18 cellular contexts compared by ENCODE assay signal in genomic region chr11:14341968-14342367, GRCh38. TPM values are rescaled to one million over a fixed set of nuclear protein-coding genes. Genes with fewer than 3 reads are reported as not detected.
DNase-seq lines count a peak whose midpoint lies in the region; ATAC-seq and TF ChIP-seq lines count a peak whose summit lies in the region.
"Had no signal": no experiment of that assay in that cellular context is flagged by ENCODE, and none has a peak within 500 bp of the region (broad histone marks: within the 10 kb centered on the region; RNA-seq: fewer than 3 reads in every experiment).

No MANE protein-coding gene starts in this region.

- H3K27ac Mint-ChIP-seq in stimulated activated naive CD8-positive, alpha-beta T cell treated with anti-CD3 and anti-CD28 coated beads, Interleukin-15, Interleukin-2, amounts not matched to agents 100 ng/mL and 50 ng/mL, for 24 hours, result peak overlapping the region; percentile 6
- peak overlapping the region; percentile 30 for H3K27ac Mint-ChIP-seq in activated B cell treated with CpG ODN at 0.5 μM for 24 hours
- H3K27ac Mint-ChIP-seq: activated CD4-positive, alpha-beta T cell treated with anti-CD3 and anti-CD28 coated beads for 36 hours had no signal

- ATAC-seq in stimulated activated naive CD8-positive, alpha-beta T cell treated with anti-CD3 and anti-CD28 coated beads, Interleukin-15, Interleukin-2, amounts not matched to agents 100 U/mL and 50 U/mL, for 24 hours, result no peak
- no peak for ATAC-seq in activated B cell treated with CpG ODN at 0.5 μM for 24 hours (ENCODE audit: low read depth)
- ATAC-seq: activated CD4-positive, alpha-beta T cell treated with anti-CD3 and anti-CD28 coated beads for 36 hours; heart left ventricle had no signal

- H3K36me3 ChIP-seq in iPS-20b (ENCODE audit: insufficient read depth, low read depth, low read length) (no peaks in the 10 kb centered on the region; the same call in 1 of the 2 replicates), right atrium auricular region (no peaks in the 10 kb centered on the region), Peyer's patch (no peaks in the 10 kb centered on the region)
- H3K36me3 ChIP-seq: heart left ventricle, neutrophil, vagina had no signal

- TF ChIP-seq CTCF in activated B cell treated with CpG ODN at 0.5 μM for 24 hours (IDR thresholded peaks at IDR 0.05) (no peak), right atrium auricular region (IDR thresholded peaks at IDR 0.05) (no peak), Peyer's patch (IDR thresholded peaks at IDR 0.05) (no peak)

- no peak overlapping the region for H3K4me3 Mint-ChIP-seq in stimulated activated naive CD8-positive, alpha-beta T cell treated with anti-CD3 and anti-CD28 coated beads, Interleukin-15, Interleukin-2, amounts not matched to agents 100 ng/mL and 50 ng/mL, for 24 hours
- peak overlapping the region; percentile 53 for H3K4me3 Mint-ChIP-seq in activated B cell treated with CpG ODN at 0.5 μM for 24 hours
- H3K4me3 Mint-ChIP-seq: activated CD4-positive, alpha-beta T cell treated with anti-CD3 and anti-CD28 coated beads for 36 hours had no signal

- H3K27me3 Mint-ChIP-seq in stimulated activated naive CD8-positive, alpha-beta T cell treated with anti-CD3 and anti-CD28 coated beads, Interleukin-15, Interleukin-2, amounts not matched to agents 100 ng/mL and 50 ng/mL, for 24 hours, result no peaks in the 10 kb centered on the region
- H3K27me3 Mint-ChIP-seq in activated B cell treated with CpG ODN at 0.5 μM for 24 hours, result no peaks in the 10 kb centered on the region
- H3K27me3 Mint-ChIP-seq: activated CD4-positive, alpha-beta T cell treated with anti-CD3 and anti-CD28 coated beads for 36 hours; CD4-positive, alpha-beta memory T cell had no signal

- peaks cover 33% of the 10 kb centered on the region for H3K36me3 Mint-ChIP-seq in stimulated activated naive CD8-positive, alpha-beta T cell treated with anti-CD3 and anti-CD28 coated beads, Interleukin-15, Interleukin-2, amounts not matched to agents 100 ng/mL and 50 ng/mL, for 24 hours (ENCODE audit: low read depth)
- H3K36me3 Mint-ChIP-seq in activated B cell treated with CpG ODN at 0.5 μM for 24 hours (ENCODE audit: low read depth), result peaks cover 37% of the 10 kb centered on the region

- POLR2A ChIA-PET in activated B cell treated with CpG ODN at 0.5 μM for 24 hours (lab: Charles Lee), result interaction anchor here (0.9 to 2.3 kb wide), 7 partner anchors 8 to 28 kb away, joined by 3 to 8 read pairs (median 3); no protein-coding TSS in a partner anchor

- H3K27ac ChIP-seq in iPS-20b (ENCODE audit: low read length) (peak overlapping the region; percentile 94), right atrium auricular region (no peak overlapping the region), Peyer's patch (no peak overlapping the region)
- H3K27ac ChIP-seq: heart left ventricle, neutrophil, vagina had no signal

- peak overlapping the region; percentile 80 for H3K4me3 ChIP-seq in iPS-20b (ENCODE audit: low read length)
- no peak overlapping the region for H3K4me3 ChIP-seq in right atrium auricular region
- H3K4me3 ChIP-seq in Peyer's patch, result no peak overlapping the region
- H3K4me3 ChIP-seq: heart left ventricle, vagina had no signal

- TF ChIP-seq POLR2A in Peyer's patch (IDR thresholded peaks at IDR 0.05), result no peak

- intact Hi-C loops in activated B cell treated with CpG ODN at 0.5 μM for 24 hours (cut with micrococcal nuclease), result loop anchor here (1.0 to 2.0 kb wide), 2 partner anchors 8 to 17 kb away; partner anchors contain the start of gene RRAS2

- H3K9me3 ChIP-seq in iPS-20b (ENCODE audit: insufficient read depth, low read depth, low read length) (no peaks in the 10 kb centered on the region), right atrium auricular region (no peaks in the 10 kb centered on the region), Peyer's patch (no peaks in the 10 kb centered on the region)
- H3K9me3 ChIP-seq: neutrophil, vagina had no signal

- H3K4me1 Mint-ChIP-seq in stimulated activated naive CD8-positive, alpha-beta T cell treated with anti-CD3 and anti-CD28 coated beads, Interleukin-15, Interleukin-2, amounts not matched to agents 100 ng/mL and 50 ng/mL, for 24 hours (ENCODE audit: low read depth), result peaks cover 80% of the 10 kb centered on the region
- H3K4me1 Mint-ChIP-seq in activated B cell treated with CpG ODN at 0.5 μM for 24 hours, result peaks cover 77% of the 10 kb centered on the region

- peak overlapping the region; percentile 95 for H3K9ac ChIP-seq in iPS-20b (ENCODE audit: low read depth, low read length)

- H3K9me3 Mint-ChIP-seq in stimulated activated naive CD8-positive, alpha-beta T cell treated with anti-CD3 and anti-CD28 coated beads, Interleukin-15, Interleukin-2, amounts not matched to agents 100 ng/mL and 50 ng/mL, for 24 hours, result peaks cover 19% of the 10 kb centered on the region
- H3K9me3 Mint-ChIP-seq in activated B cell treated with CpG ODN at 0.5 μM for 24 hours, result peaks cover 10% of the 10 kb centered on the region

- H3K4me1 ChIP-seq in iPS-20b (ENCODE audit: insufficient read depth, low read length) (peaks cover 64% of the 10 kb centered on the region), right atrium auricular region (peaks cover 0 to 10% of the 10 kb centered on the region in 2 donors), Peyer's patch (no peaks in the 10 kb centered on the region)
- H3K4me1 ChIP-seq: vagina had no signal

- H3K27me3 ChIP-seq in iPS-20b (ENCODE audit: insufficient read depth, low read length) (no peaks in the 10 kb centered on the region), right atrium auricular region (no peaks in the 10 kb centered on the region), Peyer's patch (no peaks in the 10 kb centered on the region)
- H3K27me3 ChIP-seq: heart left ventricle, neutrophil, vagina had no signal

- CTCF ChIA-PET in activated B cell treated with CpG ODN at 0.5 μM for 24 hours (lab: Charles Lee), result interaction anchor here (1.3 to 1.9 kb wide), 2 partner anchors 77 to 113 kb away, joined by 3 to 7 read pairs; no protein-coding TSS in a partner anchor

- no peak for DNase-seq in stimulated activated naive CD8-positive, alpha-beta T cell treated with anti-CD3 and anti-CD28 coated beads, Interleukin-15, Interleukin-2, amounts not matched to agents 100 U/mL and 50 U/mL, for 24 hours
- DNase-seq in activated B cell treated with CpG ODN at 0.5 μM for 24 hours (no peak), right atrium auricular region (ENCODE audit: low spot score) (no peak), NCI-H2227 (lab: John Stamatoyannopoulos, UW; ENCODE audit: unreplicated experiment) (no peak), NCI-H1092 (lab: John Stamatoyannopoulos, UW) (no peak), Peyer's patch (no peak)
- DNase-seq: activated CD4-positive, alpha-beta T cell treated with anti-CD3 and anti-CD28 coated beads for 36 hours; activated T-cell treated with anti-CD3 and anti-CD28 coated beads, Interleukin-2, amount 50 U/mL, for 1 hour; CD4-positive, alpha-beta memory T cell; heart left ventricle; NCI-H2029; NCI-H524 treated with DMSO at 0.1 percent for 48 hours; retina; SIG-M5 had no signal

RNA-seq across cellular contexts. Expression of gene RRAS2, which starts 17.0 kb away (rescaled TPM):
- total RNA-seq in activated B cell treated with CpG ODN at 0.5 μM for 24 hours (97.7 and 106 TPM in 2 replicates), right atrium auricular region (10 to 100 TPM; 39.3 to 65.2 TPM), Peyer's patch (100 to 1,000 TPM in 1 of 4 donors, 10 to 100 TPM in 3; 35.5 to 162 (median 77.6) TPM)
